ENCODE assay signal across 11 cellular contexts in genomic region chr14:78253986-78254385, GRCh38.
DNase-seq lines count a peak whose midpoint lies in the region; ATAC-seq and TF ChIP-seq lines count a peak whose summit lies in the region.
"Had no signal": no experiment of that assay in that cellular context is flagged by ENCODE, and none has a peak within 500 bp of the region (broad histone marks: within the 10 kb centered on the region; RNA-seq: fewer than 3 reads in every experiment).

No MANE protein-coding gene starts in this region.

- H3K9me1 ChIP-seq in IMR-90 (ENCODE audit: insufficient read depth, low read length), result no peaks in the 10 kb centered on the region

- H4K5ac ChIP-seq in IMR-90 (ENCODE audit: low read depth, low read length), result no peak overlapping the region

- CTCF ChIA-PET in IMR-90 (lab: Yijun Ruan, JAX), result no interaction called here

- no peak overlapping the region for H2AK5ac ChIP-seq in IMR-90 (ENCODE audit: low read depth, low read length)

- H4K91ac ChIP-seq in IMR-90 (ENCODE audit: insufficient read depth, low read depth, low read length), result no peak overlapping the region

- H3K14ac ChIP-seq in IMR-90 (replicated peaks; ENCODE audit: low read depth, low read length), result no peak overlapping the region

- no peak overlapping the region for H3K23ac ChIP-seq in IMR-90 (ENCODE audit: low read depth, low read length)

- H3K4me3 ChIP-seq in IMR-90 (ENCODE audit: insufficient read depth, low read depth, low read length), result no peak overlapping the region
- no peak overlapping the region for H3K4me3 ChIP-seq in astrocyte of the spinal cord (ENCODE audit: low read depth, low read length)

- peaks cover 6% of the 10 kb centered on the region; the same call in 1 of the 2 replicates for H3K9me3 ChIP-seq in IMR-90 (ENCODE audit: control insufficient read depth, insufficient read depth, low read length)

- no peaks in the 10 kb centered on the region for H4K20me1 ChIP-seq in IMR-90 (ENCODE audit: insufficient read depth, low read length)

- no peak overlapping the region for H2AFZ ChIP-seq in IMR-90 (replicated peaks; ENCODE audit: low read length, poor library complexity)

- H2BK5ac ChIP-seq in IMR-90 (ENCODE audit: low read depth, low read length, poor library complexity, severe bottlenecking), result no peak overlapping the region

- H3K79me1 ChIP-seq in IMR-90 (ENCODE audit: low read depth in 1 of 2, low read length in 2 of 2), result no peaks in the 10 kb centered on the region

- H4K8ac ChIP-seq in IMR-90 (ENCODE audit: low read depth in 2 of 2, low read length in 2 of 2), result no peak overlapping the region

- ATAC-seq in IMR-90 (ENCODE audit: low read depth) (no peak), HG03025 (IDR thresholded peaks at IDR 0.05; ENCODE audit: low FRiP score, unreplicated experiment) (no peak)

- no peak for TF ChIP-seq RAD21 in IMR-90 (IDR thresholded peaks at IDR 0.05; ENCODE audit: low read length)

- H3K4me1 ChIP-seq in IMR-90 (ENCODE audit: control insufficient read depth, insufficient read depth, low read length), result no peaks in the 10 kb centered on the region

- H3K27me3 ChIP-seq in IMR-90 (ENCODE audit: control insufficient read depth, insufficient read depth, low read length), result no peaks in the 10 kb centered on the region

- no peak overlapping the region for H2BK20ac ChIP-seq in IMR-90 (ENCODE audit: low read depth, low read length)

- no peak overlapping the region for H2AK9ac ChIP-seq in IMR-90 (replicated peaks; ENCODE audit: low read depth, low read length, poor library complexity)

- no peak for TF ChIP-seq POLR2A in IMR-90 (IDR thresholded peaks at IDR 0.05; ENCODE audit: low read depth, low read length)

- H3K18ac ChIP-seq in IMR-90 (ENCODE audit: low read depth, low read length), result no peak overlapping the region

- TF ChIP-seq CTCF in IMR-90 (conservative IDR thresholded peaks at IDR 0.05; ENCODE audit: low read depth, low read length), result no peak
- TF ChIP-seq CTCF in astrocyte of the spinal cord (IDR thresholded peaks at IDR 0.05; ENCODE audit: low read depth, low read length), result no peak

- in situ Hi-C loops in Caki2 (cut with HindIII; ENCODE audit: low pct_unique_long_range_greater_than_20kb, low sequenced_read_pairs), result no loop called here
- in situ Hi-C loops in IMR-90 (cut with MboI; ENCODE audit: low sequenced_read_pairs), result no loop called here
- in situ Hi-C loops in astrocyte of the spinal cord (cut with HindIII; ENCODE audit: low sequenced_read_pairs), result no loop called here

- no peak overlapping the region for H3K27ac ChIP-seq in IMR-90 (ENCODE audit: insufficient read depth, low read length)

- no peak overlapping the region for H3K9ac ChIP-seq in IMR-90 (ENCODE audit: low read depth, low read length)

- no peak overlapping the region for H3K56ac ChIP-seq in IMR-90 (ENCODE audit: extremely low read depth, insufficient read depth, low read length)

- no peak overlapping the region for H2BK120ac ChIP-seq in IMR-90 (ENCODE audit: low read depth, low read length)

- H3K4ac ChIP-seq in IMR-90 (ENCODE audit: low read depth, low read length), result no peak overlapping the region

- intact Hi-C loops in IMR-90 (cut with micrococcal nuclease), result no loop called here

- no peak overlapping the region for H3K4me2 ChIP-seq in IMR-90 (ENCODE audit: low read depth, low read length)

- no peaks in the 10 kb centered on the region for H3K36me3 ChIP-seq in IMR-90 (ENCODE audit: control insufficient read depth, insufficient read depth, low read length)

- whole genome bisulfite sequencing in IMR-90 (ENCODE audit: extremely low coverage in 2 of 2, insufficient read length in 1 of 2), 2 experiments, result 66% methylated on average over 2 of the region's 3 CpGs; no CpG with 5 or more reads in 1 of the 2 experiments

- POLR2A ChIA-PET in IMR-90 (lab: Charles Lee; ENCODE audit: unreplicated experiment), result no interaction called here

- peak; percentile 64 for DNase-seq in Caki2 (ENCODE audit: low read depth)
- peak; percentile 43 for DNase-seq in IMR-90
- peak; percentile 71 for DNase-seq in astrocyte of the spinal cord (ENCODE audit: low read depth, low spot score)
- DNase-seq in non-pigmented ciliary epithelial cell (ENCODE audit: low read depth), result peak; percentile 38
- DNase-seq in NCI-H446 treated with DMSO at 0.1 percent for 48 hours (lab: John Stamatoyannopoulos, UW), result no peak
- DNase-seq in NK-92 treated with Interleukin-12 subunit alpha and Interleukin-12 subunit beta, amount 100 ng/mL, for 24 hours (lab: John Stamatoyannopoulos, UW), result no peak
- DNase-seq in SIG-M5 treated with dmso at 0.1 percent for 504 hours (lab: John Stamatoyannopoulos, UW; ENCODE audit: unreplicated experiment), result no peak
- DNase-seq: activated CD8-positive, alpha-beta memory T cell treated with anti-CD3 and anti-CD28 coated beads, Interleukin-2, amount 50 U/mL, for 4 hours; erythroblast; OCI-M1 had no signal

- dilution Hi-C loops in IMR-90 (cut with HindIII; ENCODE audit: low sequenced_read_pairs, unreplicated experiment), result no loop called here

- no peak overlapping the region for H2BK15ac ChIP-seq in IMR-90 (ENCODE audit: low read depth, low read length)

- BruUV-seq in IMR-90 (replicated peaks; lab: Mats Ljungman, UMichigan), result no TSS peak

TF ChIP-seq in IMR-90, 13 proteins besides CTCF, POLR2A, EP300 and RAD21:
- TF ChIP-seq FOS (IDR thresholded peaks at IDR 0.05; ENCODE audit: low read depth, low read length) (peak; percentile 49; the same call in 1 of the 2 replicates), MXI1 (IDR thresholded peaks at IDR 0.05; ENCODE audit: borderline replicate concordance, low read depth, low read length) (no peak), CEBPB (IDR thresholded peaks at IDR 0.05; ENCODE audit: low read depth, low read length) (no peak), CHD1 (IDR thresholded peaks at IDR 0.05; ENCODE audit: low read depth, low read length) (no peak), RFX5 (IDR thresholded peaks at IDR 0.05; ENCODE audit: low read depth, low read length) (no peak), SMC3 (IDR thresholded peaks at IDR 0.05; ENCODE audit: low read depth, low read length) (no peak)
- TF ChIP-seq, protein P1, sequence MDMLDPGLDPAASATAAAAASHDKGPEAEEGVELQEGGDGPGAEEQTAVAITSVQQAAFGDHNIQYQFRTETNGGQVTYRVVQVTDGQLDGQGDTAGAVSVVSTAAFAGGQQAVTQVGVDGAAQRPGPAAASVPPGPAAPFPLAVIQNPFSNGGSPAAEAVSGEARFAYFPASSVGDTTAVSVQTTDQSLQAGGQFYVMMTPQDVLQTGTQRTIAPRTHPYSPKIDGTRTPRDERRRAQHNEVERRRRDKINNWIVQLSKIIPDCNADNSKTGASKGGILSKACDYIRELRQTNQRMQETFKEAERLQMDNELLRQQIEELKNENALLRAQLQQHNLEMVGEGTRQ (IDR thresholded peaks at IDR 0.05; ENCODE audit: low read depth, low read length), result no peak
- TF ChIP-seq, protein P2, sequence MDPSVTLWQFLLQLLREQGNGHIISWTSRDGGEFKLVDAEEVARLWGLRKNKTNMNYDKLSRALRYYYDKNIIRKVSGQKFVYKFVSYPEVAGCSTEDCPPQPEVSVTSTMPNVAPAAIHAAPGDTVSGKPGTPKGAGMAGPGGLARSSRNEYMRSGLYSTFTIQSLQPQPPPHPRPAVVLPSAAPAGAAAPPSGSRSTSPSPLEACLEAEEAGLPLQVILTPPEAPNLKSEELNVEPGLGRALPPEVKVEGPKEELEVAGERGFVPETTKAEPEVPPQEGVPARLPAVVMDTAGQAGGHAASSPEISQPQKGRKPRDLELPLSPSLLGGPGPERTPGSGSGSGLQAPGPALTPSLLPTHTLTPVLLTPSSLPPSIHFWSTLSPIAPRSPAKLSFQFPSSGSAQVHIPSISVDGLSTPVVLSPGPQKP (IDR thresholded peaks at IDR 0.05; ENCODE audit: borderline replicate concordance, low read depth, low read length), result no peak

Comparison
In these comparisons a context has a peak if more than half of its experiments do, and no peak if none do; other contexts are left out.
1. DNase-seq: peak in Caki2 (single experiment), IMR-90 (single experiment), astrocyte of the spinal cord (single experiment) and non-pigmented ciliary epithelial cell (single experiment); none in NCI-H446 treated with DMSO at 0.1 percent for 48 hours (single experiment), NK-92 treated with Interleukin-12 subunit alpha and Interleukin-12 subunit beta, amount 100 ng/mL, for 24 hours (single experiment) and SIG-M5 treated with dmso at 0.1 percent for 504 hours (single experiment).